ENCODE assay signal across 9 cellular contexts in the genomic region with DNA sequence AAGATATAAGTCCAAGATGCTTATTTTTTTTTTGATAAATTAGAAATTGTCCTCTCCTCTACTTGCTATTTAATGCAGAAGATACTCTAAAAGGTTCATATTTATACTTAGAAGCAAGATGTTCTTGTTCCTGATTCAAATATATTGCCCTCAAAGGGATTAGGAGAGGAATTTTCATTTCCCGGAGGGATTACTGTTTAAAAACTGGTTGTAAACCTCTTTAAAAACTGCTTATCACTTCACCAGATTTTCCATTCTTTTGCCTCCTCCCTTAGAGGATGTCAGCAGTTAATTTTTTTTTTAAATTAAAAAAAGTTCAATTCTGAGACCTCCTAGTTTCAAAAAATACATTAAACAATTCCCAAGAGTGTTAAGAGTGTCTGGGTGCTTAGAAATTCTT. TPM values are rescaled to one million over a fixed set of nuclear protein-coding genes. Genes with fewer than 3 reads are reported as not detected.
DNase-seq lines count a peak whose midpoint lies in the region; ATAC-seq, FAIRE-seq and TF ChIP-seq lines count a peak whose summit lies in the region.
"Had no signal": no experiment of that assay in that cellular context is flagged by ENCODE, and none has a peak within 500 bp of the region (broad histone marks: within the 10 kb centered on the region; RNA-seq: fewer than 3 reads in every experiment).

No MANE protein-coding gene starts in this region.

- no peaks in the 10 kb centered on the region for H3F3A ChIP-seq in GM23338 (replicated peaks; ENCODE audit: low read depth)

- H2AFZ ChIP-seq in GM23338, result no peak overlapping the region
- H2AFZ ChIP-seq in astrocyte (ENCODE audit: low read depth, low read length), result no peak overlapping the region

- ATAC-seq in A549 (no peak), GM23338 (no peak), naive B cell (ENCODE audit: low read depth in 2 of 2) (no peak), GM19023 (IDR thresholded peaks at IDR 0.05; ENCODE audit: unreplicated experiment) (no peak), GM18505 (IDR thresholded peaks at IDR 0.05; ENCODE audit: unreplicated experiment) (no peak)

- TF ChIP-seq RAD21 in A549 (conservative IDR thresholded peaks at IDR 0.05 in 1 of 2, IDR thresholded peaks at IDR 0.05 in 1 of 2), result no peak

- no peaks in the 10 kb centered on the region for H3K9me3 Mint-ChIP-seq in GM23338
- H3K9me3 Mint-ChIP-seq in astrocyte (ENCODE audit: unreplicated experiment), result no peaks in the 10 kb centered on the region
- H3K9me3 Mint-ChIP-seq in naive B cell, result no peaks in the 10 kb centered on the region

- peaks cover 5% of the 10 kb centered on the region for H3K27me3 Mint-ChIP-seq in GM23338 (ENCODE audit: insufficient read depth, low read depth, poor library complexity)
- no peaks in the 10 kb centered on the region for H3K27me3 Mint-ChIP-seq in astrocyte (ENCODE audit: low read depth, unreplicated experiment)
- no peaks in the 10 kb centered on the region for H3K27me3 Mint-ChIP-seq in naive B cell

- TF ChIP-seq POLR2A in A549 (IDR thresholded peaks at IDR 0.05; ENCODE audit: low read length), result no peak
- no peak for TF ChIP-seq POLR2A in GM18505 (IDR thresholded peaks at IDR 0.05; ENCODE audit: borderline replicate concordance, extremely low read depth, insufficient read depth, insufficient read length)
- TF ChIP-seq POLR2A in GM12892 (IDR thresholded peaks at IDR 0.05; ENCODE audit: low read depth, low read length), result no peak

- peak overlapping the region; percentile 65; the same call in 1 of the 3 replicates for H3K4me3 Mint-ChIP-seq in GM23338
- peak overlapping the region; percentile 91 for H3K4me3 Mint-ChIP-seq in astrocyte (ENCODE audit: unreplicated experiment)
- H3K4me3 Mint-ChIP-seq in naive B cell, result peak overlapping the region in 7 of 8 donors; percentile 82 to 95 (median 89)

- no peak overlapping the region for H3K27ac ChIP-seq in A549
- H3K27ac ChIP-seq in GM23338 (ENCODE audit: low read depth), result no peak overlapping the region
- no peak overlapping the region for H3K27ac ChIP-seq in astrocyte (ENCODE audit: low read depth, low read length)

- H3K4me3 ChIP-seq in A549 (peak overlapping the region; percentile 71; the same call in 1 of the 3 replicates), GM23338 (peak overlapping the region; percentile 90), astrocyte (ENCODE audit: insufficient read depth, low read depth, low read length) (peak overlapping the region; percentile 81)

- H3K4me1 Mint-ChIP-seq in GM23338 (peaks cover 19% of the 10 kb centered on the region), astrocyte (ENCODE audit: low read depth, unreplicated experiment) (peaks cover 20% of the 10 kb centered on the region), naive B cell (peaks cover 37 to 61% (median 48%) of the 10 kb centered on the region in 3 donors)

- H3K27ac Mint-ChIP-seq in GM23338 (no peak overlapping the region), astrocyte (ENCODE audit: unreplicated experiment) (no peak overlapping the region), naive B cell (peak overlapping the region in 1 of 6 donors; percentile 75)

- no peak for DNase-seq in A549 (ENCODE audit: low read depth in 1 of 2, low spot score in 1 of 2)
- no peak for DNase-seq in GM23338 (ENCODE audit: low spot score)
- DNase-seq in astrocyte (ENCODE audit: low read depth), result no peak
- DNase-seq in naive B cell, result no peak
- no peak for DNase-seq in stimulated activated CD4-positive, alpha-beta T cell treated with anti-CD3 and anti-CD28 coated beads, Interleukin-15, amount 100 ng/mL, for 24 hours
- no peak for DNase-seq in GM12892 (ENCODE audit: insufficient read length)
- DNase-seq: stimulated activated CD4-positive, alpha-beta T cell treated with anti-CD3 and anti-CD28 coated beads, Interleukin-2, amount 100 ng/mL, for 24 hours had no signal

- H3K27me3 ChIP-seq in GM23338 (ENCODE audit: insufficient read depth) (no peaks in the 10 kb centered on the region), astrocyte (ENCODE audit: insufficient read depth, low read length) (no peaks in the 10 kb centered on the region)

- CTCF ChIA-PET in A549 (lab: Yijun Ruan, JAX), result interaction anchor here (1.1 to 1.8 kb wide), 2 partner anchors 18 to 55 kb away, joined by 3 to 10 read pairs; no protein-coding TSS in a partner anchor

- H3K36me3 ChIP-seq in GM23338 (ENCODE audit: insufficient read depth) (no peaks in the 10 kb centered on the region), astrocyte (ENCODE audit: insufficient read depth, low read length) (no peaks in the 10 kb centered on the region)

- WGBS in A549 (ENCODE audit: missing lambda C conversion rate), result 94% methylated on average over 1 of the region's 1 CpG

- peaks cover 2% of the 10 kb centered on the region; the same call in 1 of the 3 replicates for H3K36me3 Mint-ChIP-seq in GM23338 (ENCODE audit: low read depth)
- H3K36me3 Mint-ChIP-seq in astrocyte (ENCODE audit: low read depth, unreplicated experiment), result peaks cover 4% of the 10 kb centered on the region
- no peaks in the 10 kb centered on the region for H3K36me3 Mint-ChIP-seq in naive B cell

- H3K9me3 ChIP-seq in A549, result no peaks in the 10 kb centered on the region
- no peaks in the 10 kb centered on the region for H3K9me3 ChIP-seq in astrocyte (ENCODE audit: insufficient read depth, low read depth, low read length)

- TF ChIP-seq CTCF in A549 (IDR thresholded peaks at IDR 0.05) (no peak), GM23338 (conservative IDR thresholded peaks at IDR 0.05; ENCODE audit: low read depth in 2 of 2) (no peak), astrocyte (IDR thresholded peaks at IDR 0.05; ENCODE audit: insufficient read depth, low read depth, low read length) (no peak)

- H3K4me2 ChIP-seq in A549 (peak overlapping the region; percentile 99), GM23338 (peak overlapping the region; percentile 94), astrocyte (ENCODE audit: low read length) (peak overlapping the region; percentile 100)

- H3K79me2 ChIP-seq in GM23338 (replicated peaks; ENCODE audit: insufficient read depth), result peaks cover 72% of the 10 kb centered on the region
- peaks cover 70% of the 10 kb centered on the region for H3K79me2 ChIP-seq in astrocyte (ENCODE audit: insufficient read depth, low read length)

- no peak overlapping the region for H3K9ac ChIP-seq in astrocyte (ENCODE audit: low read length)

- H4K20me1 ChIP-seq in GM23338 (replicated peaks; ENCODE audit: insufficient read depth) (peaks cover 41% of the 10 kb centered on the region), astrocyte (ENCODE audit: insufficient read depth, low read length) (peaks cover 68% of the 10 kb centered on the region)

- H3K9me2 ChIP-seq in GM23338 (ENCODE audit: insufficient read depth), result no peaks in the 10 kb centered on the region

- POLR2A ChIA-PET in A549 (lab: Yijun Ruan, JAX), result no interaction called here

- no peak for FAIRE-seq in A549 (lab: Jason Lieb, UNC)
- FAIRE-seq in astrocyte (lab: Jason Lieb, UNC), result no peak
- FAIRE-seq in GM12892 (lab: Jason Lieb, UNC), result no peak

- no peak for TF ChIP-seq EP300 in A549 (IDR thresholded peaks at IDR 0.05)

- H3K4me1 ChIP-seq in A549 (peaks cover 31% of the 10 kb centered on the region), GM23338 (ENCODE audit: insufficient read depth) (peaks cover 16% of the 10 kb centered on the region), astrocyte (ENCODE audit: insufficient read depth, low read length) (peaks cover 18% of the 10 kb centered on the region)

TF ChIP-seq in A549, 52 proteins besides CTCF, POLR2A, EP300 and RAD21 (continues in another document):
- TF ChIP-seq JUNB (IDR thresholded peaks at IDR 0.05), result no peak
- no peak for TF ChIP-seq HEYL (CRISPR knock-in tag; IDR thresholded peaks at IDR 0.05)
- TF ChIP-seq FOSL2 (IDR thresholded peaks at IDR 0.05), result no peak
- TF ChIP-seq FOSL2 (CRISPR knock-in tag; IDR thresholded peaks at IDR 0.05), result no peak
- TF ChIP-seq SMC3 (IDR thresholded peaks at IDR 0.05), result no peak
- no peak for TF ChIP-seq FOXS1 (CRISPR knock-in tag; IDR thresholded peaks at IDR 0.05)
- TF ChIP-seq ZNF302 (CRISPR knock-in tag; IDR thresholded peaks at IDR 0.05), result no peak
- TF ChIP-seq PBX3 (IDR thresholded peaks at IDR 0.05), result no peak

TF ChIP-seq in GM23338, 12 proteins besides CTCF, POLR2A, EP300 and RAD21:
- no peak for TF ChIP-seq REST (IDR thresholded peaks at IDR 0.05; ENCODE audit: unreplicated experiment)

RNA-seq across cellular contexts. Expression of gene TENT4B, which starts 2.8 kb away (rescaled TPM):
- polyA plus RNA-seq in A549 (2011; rRNA removed) (14.5 and 19.4 TPM in 2 replicates), A549 (2017; fragmentation: RNase III; extraction: RNeasy Plus Mini Kit Qiagen cat#74134 plus additional on column Dnase treatment) (12.2 to 12.5 TPM (median 12.2 TPM) in 3 replicates), GM23338 (2016; fragmentation: Nextera tagmentation; extraction: Ambion mirVana) (16.7 and 17.6 TPM in 2 replicates), naive B cell (ENCODE audit: low read depth in 6 of 6) (1 to 10 TPM; 3.3 to 8.5 (median 4.6) TPM)
- polyA plus RNA-seq in A549 (2012; cell fraction: cytosol; rRNA removed), result 5.2 and 6.5 TPM in 2 replicates
- 4.1 and 4.4 TPM in 2 replicates for polyA plus RNA-seq in A549 (2012; cell fraction: nucleus; rRNA removed)
- polyA minus RNA-seq in A549 (2011; rRNA and poly(A)+ RNA removed), result 14.9 and 17.4 TPM in 2 replicates
- 18.3 and 21.3 TPM in 2 replicates for total RNA-seq in GM23338 (2014; rRNA removed; shearing (Covaris generic))
- 16.1 and 17.0 TPM in 2 replicates for total RNA-seq in astrocyte
- polyA plus RNA-seq in GM12892 (2012; ENCODE audit: missing spikeins), result 11.1 TPM
